In genomic region chr11:5304046-5304445, GRCh38 we compare ENCODE assay signal across 19 cellular contexts. TPM values are rescaled to one million over a fixed set of nuclear protein-coding genes. Genes with fewer than 3 reads are reported as not detected.
DNase-seq lines count a peak whose midpoint lies in the region; ATAC-seq, FAIRE-seq and TF ChIP-seq lines count a peak whose summit lies in the region.
"Had no signal": no experiment of that assay in that cellular context is flagged by ENCODE, and none has a peak within 500 bp of the region (broad histone marks: within the 10 kb centered on the region; RNA-seq: fewer than 3 reads in every experiment).

No MANE protein-coding gene starts in this region.

- H3K27ac ChIP-seq in brain microvascular endothelial cell, result no peak overlapping the region
- H3K27ac ChIP-seq: A549, C4-2B had no signal

- no peak for ATAC-seq in GM19324 (IDR thresholded peaks at IDR 0.05; ENCODE audit: low FRiP score, unreplicated experiment)
- ATAC-seq: A549, GM12878, HepG2 had no signal

- no peak for TF ChIP-seq CTCF in brain microvascular endothelial cell (IDR thresholded peaks at IDR 0.05; ENCODE audit: low read depth, low read length, missing control alignments)
- TF ChIP-seq CTCF in lower leg skin (IDR thresholded peaks at IDR 0.05), result no peak

- intact Hi-C loops in lower leg skin (cut with DNase I; ENCODE audit: low total_unique reads), result no loop called here

- no peak overlapping the region for H3K4me3 ChIP-seq in brain microvascular endothelial cell (ENCODE audit: low read depth, low read length)
- no peak overlapping the region for H3K4me3 ChIP-seq in lower leg skin (ENCODE audit: low read depth, poor library complexity, severe bottlenecking)
- H3K4me3 ChIP-seq: A549, GM12878 had no signal

- in situ Hi-C loops in brain microvascular endothelial cell (cut with HindIII; ENCODE audit: low pct_ligation_motif_present, low sequenced_read_pairs), result no loop called here

- TF ChIP-seq POLR2A in H54 (IDR thresholded peaks at IDR 0.05; ENCODE audit: low read depth, low read length) (no peak), lower leg skin (IDR thresholded peaks at IDR 0.05) (no peak)

- H3K36me3 ChIP-seq in brain microvascular endothelial cell (replicated peaks), result no peaks in the 10 kb centered on the region
- H3K36me3 ChIP-seq: BE2C had no signal

- FAIRE-seq in H54 (lab: Jason Lieb, UNC), result peak; percentile 38
- FAIRE-seq: A549, GM12878, GM18507, H1, HepG2, HTR-8/SVneo had no signal

- WGBS in lower leg skin, 2 donors, result 91 to 94% methylated on average over 1 of the region's 1 CpG

- DNase-seq in AG20443 (ENCODE audit: low spot score), result peak; percentile 40
- DNase-seq in H54 (ENCODE audit: insufficient read length, low spot score), result no peak
- peak; percentile 24 for DNase-seq in brain microvascular endothelial cell
- DNase-seq in retina, result no peak
- DNase-seq in COLO668 (lab: John Stamatoyannopoulos, UW; ENCODE audit: unreplicated experiment), result no peak
- no peak for DNase-seq in lower leg skin (ENCODE audit: low spot score in 2 of 2)
- DNase-seq: BE2C; CD4-positive, alpha-beta memory T cell; COR-L47; DND-41; HCEC 1CT had no signal

- no peaks in the 10 kb centered on the region for H3K27me3 ChIP-seq in brain microvascular endothelial cell (replicated peaks)
- H3K27me3 ChIP-seq: BE2C had no signal

RNA-seq across cellular contexts. Expression of gene OR51B4, which starts 2.3 kb away (rescaled TPM):
- total RNA-seq in lower leg skin, result not detected
- total RNA-seq: CD4-positive, alpha-beta memory T cell; H1 had no signal

RNA-seq across cellular contexts. Expression of gene OR51B2, which starts 20.1 kb away (rescaled TPM):
- total RNA-seq in lower leg skin, result not detected
- total RNA-seq: CD4-positive, alpha-beta memory T cell; GM12878; H1; HepG2 had no signal

RNA-seq across cellular contexts. Expression of gene HBE1, which starts 34.3 kb away (rescaled TPM):
- not detected for total RNA-seq in lower leg skin
- total RNA-seq: CD4-positive, alpha-beta memory T cell; H1 had no signal

RNA-seq across cellular contexts. Expression of gene OR51B5, which starts 39.3 kb away (rescaled TPM):
- total RNA-seq in lower leg skin, result not detected
- total RNA-seq: CD4-positive, alpha-beta memory T cell; H1 had no signal

RNA-seq across cellular contexts. Expression of gene OR51B6, which starts 47.3 kb away (rescaled TPM):
- total RNA-seq in lower leg skin, result not detected
- total RNA-seq: CD4-positive, alpha-beta memory T cell; H1; HepG2 had no signal

Comparison
In these comparisons a context has a peak if more than half of its experiments do, and no peak if none do; other contexts are left out.
1. DNase-seq: peak in AG20443 (single experiment) and brain microvascular endothelial cell (single experiment); none in H54 (single experiment), retina (single experiment), COLO668 (single experiment) and lower leg skin (0 of 2).